In the genomic region with DNA sequence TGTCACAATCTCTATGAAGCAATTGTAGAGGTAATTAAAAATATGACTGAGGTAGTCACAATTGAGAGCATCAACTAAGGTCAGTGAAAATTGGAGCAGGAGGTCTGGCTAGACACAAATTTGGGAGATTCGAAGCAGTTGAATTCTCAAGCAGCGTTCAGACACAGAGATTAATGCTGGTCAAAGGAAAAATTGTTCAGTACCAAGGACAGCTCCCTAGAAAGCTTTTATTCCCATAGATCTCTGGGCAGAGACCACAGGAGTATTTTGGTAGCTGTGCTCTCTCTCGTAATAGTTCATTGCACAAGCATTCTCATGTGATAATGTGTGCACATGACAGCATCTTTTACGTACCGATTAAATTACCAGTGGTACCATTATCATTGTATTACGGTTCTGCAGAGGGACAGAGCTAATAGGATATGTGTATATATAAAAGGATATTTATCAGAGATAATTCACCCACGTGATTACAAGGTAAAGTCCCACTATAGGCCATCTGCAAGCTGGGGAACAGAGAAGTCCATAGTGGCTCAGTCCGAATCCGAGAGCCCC, we compare ENCODE assay signal across 2 cellular contexts.
TF ChIP-seq lines count a peak whose summit lies in the region.

No MANE protein-coding gene starts in this region.

TF ChIP-seq in H1, 55 proteins besides CTCF, POLR2A, EP300 and RAD21:
- no peak for TF ChIP-seq EZH2 (IDR thresholded peaks at IDR 0.05; ENCODE audit: low read depth, low read length, severe bottlenecking)

TF ChIP-seq in neural cell, 6 proteins besides CTCF, POLR2A, EP300 and RAD21:
- TF ChIP-seq MXI1 (conservative IDR thresholded peaks at IDR 0.05; ENCODE audit: poor library complexity, severe bottlenecking) (no peak), TAF1 (IDR thresholded peaks at IDR 0.05; ENCODE audit: low read depth) (no peak)
- TF ChIP-seq, protein P1, sequence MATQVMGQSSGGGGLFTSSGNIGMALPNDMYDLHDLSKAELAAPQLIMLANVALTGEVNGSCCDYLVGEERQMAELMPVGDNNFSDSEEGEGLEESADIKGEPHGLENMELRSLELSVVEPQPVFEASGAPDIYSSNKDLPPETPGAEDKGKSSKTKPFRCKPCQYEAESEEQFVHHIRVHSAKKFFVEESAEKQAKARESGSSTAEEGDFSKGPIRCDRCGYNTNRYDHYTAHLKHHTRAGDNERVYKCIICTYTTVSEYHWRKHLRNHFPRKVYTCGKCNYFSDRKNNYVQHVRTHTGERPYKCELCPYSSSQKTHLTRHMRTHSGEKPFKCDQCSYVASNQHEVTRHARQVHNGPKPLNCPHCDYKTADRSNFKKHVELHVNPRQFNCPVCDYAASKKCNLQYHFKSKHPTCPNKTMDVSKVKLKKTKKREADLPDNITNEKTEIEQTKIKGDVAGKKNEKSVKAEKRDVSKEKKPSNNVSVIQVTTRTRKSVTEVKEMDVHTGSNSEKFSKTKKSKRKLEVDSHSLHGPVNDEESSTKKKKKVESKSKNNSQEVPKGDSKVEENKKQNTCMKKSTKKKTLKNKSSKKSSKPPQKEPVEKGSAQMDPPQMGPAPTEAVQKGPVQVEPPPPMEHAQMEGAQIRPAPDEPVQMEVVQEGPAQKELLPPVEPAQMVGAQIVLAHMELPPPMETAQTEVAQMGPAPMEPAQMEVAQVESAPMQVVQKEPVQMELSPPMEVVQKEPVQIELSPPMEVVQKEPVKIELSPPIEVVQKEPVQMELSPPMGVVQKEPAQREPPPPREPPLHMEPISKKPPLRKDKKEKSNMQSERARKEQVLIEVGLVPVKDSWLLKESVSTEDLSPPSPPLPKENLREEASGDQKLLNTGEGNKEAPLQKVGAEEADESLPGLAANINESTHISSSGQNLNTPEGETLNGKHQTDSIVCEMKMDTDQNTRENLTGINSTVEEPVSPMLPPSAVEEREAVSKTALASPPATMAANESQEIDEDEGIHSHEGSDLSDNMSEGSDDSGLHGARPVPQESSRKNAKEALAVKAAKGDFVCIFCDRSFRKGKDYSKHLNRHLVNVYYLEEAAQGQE (IDR thresholded peaks at IDR 0.05; ENCODE audit: borderline replicate concordance), result peak; percentile 76
